In genomic region chr12:132945806-132946506, GRCh38 we compare ENCODE assay signal across 21 cellular contexts.
"Had no signal": no experiment of that assay in that cellular context is flagged by ENCODE, and none has a peak within 500 bp of the region (broad histone marks: within the 10 kb centered on the region; RNA-seq: fewer than 3 reads in every experiment).

No MANE protein-coding gene starts in this region.

- DNase-seq: colonic mucosa; effector CD8-positive, alpha-beta T cell; gastrocnemius medialis; immature natural killer cell; kidney; left cardiac atrium; left ventricle myocardium superior; mesendoderm; naive thymus-derived CD4-positive, alpha-beta T cell; nephron progenitor cell; psoas muscle; retina; stimulated activated CD4-positive, alpha-beta T cell treated with anti-CD3 and anti-CD28 coated beads, Interleukin-2, amount 100 ng/mL, for 24 hours; stimulated activated CD4-positive, alpha-beta T cell treated with anti-CD3 and anti-CD28 coated beads, Interleukin-4, amount 100 ng/mL, for 4 hours; stimulated activated naive B cell treated with anti-CD40 and anti-IgM and Interleukin-4, amounts not matched to agents 10 μg/mL and 1 μg/mL and 100 μg/mL, for 72 hours; stimulated activated naive CD8-positive, alpha-beta T cell treated with anti-CD3 and anti-CD28 coated beads, Interleukin-15, amount 100 ng/mL, for 72 hours; substantia nigra; transverse colon had no signal

- H3K4me3 ChIP-seq: colonic mucosa, esophagus muscularis mucosa, gastrocnemius medialis, psoas muscle, thoracic aorta, transverse colon had no signal

- H3K27me3 ChIP-seq: colonic mucosa, esophagus muscularis mucosa, gastrocnemius medialis, transverse colon had no signal

- H3K4me1 ChIP-seq: colonic mucosa, esophagus muscularis mucosa, gastrocnemius medialis, psoas muscle, transverse colon had no signal

- H3K27ac ChIP-seq: colonic mucosa, epithelial cell of prostate, esophagus muscularis mucosa, gastrocnemius medialis, psoas muscle, thoracic aorta, transverse colon had no signal
